Comparison of ENCODE assay signal across 10 cellular contexts in the genomic region with DNA sequence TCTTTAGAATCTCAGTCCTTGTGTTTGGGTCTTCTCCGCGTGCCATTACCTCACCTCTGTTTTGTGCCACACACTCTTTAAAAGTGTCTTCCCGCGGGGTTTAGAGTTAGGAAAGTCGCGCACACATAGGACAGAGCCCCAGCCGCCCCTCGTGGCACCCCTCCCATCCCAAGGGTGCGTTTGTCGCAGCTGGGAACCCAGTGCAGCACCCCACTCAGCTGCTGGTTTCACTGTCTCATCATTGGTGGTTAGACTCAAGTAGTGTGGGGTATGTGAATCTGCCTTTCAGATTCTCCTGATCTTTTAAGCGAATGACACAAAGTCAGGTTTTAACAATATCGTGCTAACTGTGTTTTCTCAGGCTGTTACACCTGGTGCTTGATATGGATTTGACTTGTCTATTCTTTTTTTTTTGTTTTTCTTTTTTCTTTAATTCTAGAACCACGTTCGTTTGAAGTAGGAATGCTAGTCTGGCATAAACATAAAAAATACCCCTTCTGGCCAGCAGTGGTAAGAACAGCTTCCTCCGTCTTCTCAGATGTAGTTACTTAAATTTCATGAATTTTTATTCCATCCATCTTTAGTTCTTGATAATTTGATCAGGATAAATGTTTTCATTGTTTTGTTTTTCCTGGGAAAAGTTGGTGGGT. TPM values are rescaled to one million over a fixed set of nuclear protein-coding genes. Genes with fewer than 3 reads are reported as not detected.
DNase-seq lines count a peak whose midpoint lies in the region; FAIRE-seq and TF ChIP-seq lines count a peak whose summit lies in the region.
"Had no signal": no experiment of that assay in that cellular context is flagged by ENCODE, and none has a peak within 500 bp of the region (broad histone marks: within the 10 kb centered on the region; RNA-seq: fewer than 3 reads in every experiment).

No MANE protein-coding gene starts in this region.

- DNase-seq in AG10803 (ENCODE audit: low read depth) = no peak
- DNase-seq in GM12891 (ENCODE audit: insufficient read length, low spot score) = no peak
- no peak for DNase-seq in glutamatergic neuron
- DNase-seq in NCI-H1694 (lab: John Stamatoyannopoulos, UW) = no peak
- no peak for DNase-seq in globus pallidus (ENCODE audit: low spot score)
- no peak for DNase-seq in NCI-H510A (lab: John Stamatoyannopoulos, UW)
- no peak for DNase-seq in NCI-H446 (lab: John Stamatoyannopoulos, UW)
- DNase-seq: EL; NK-92 treated with Interleukin-12 subunit alpha and Interleukin-12 subunit beta, amount 100 ng/mL, for 24 hours had no signal

- peak overlapping the region; percentile 18 for H3K4me3 Mint-ChIP-seq in glutamatergic neuron (ENCODE audit: unreplicated experiment)

- TF ChIP-seq POLR2A in GM12891 (IDR thresholded peaks at IDR 0.05; ENCODE audit: low read depth, low read length) = no peak

- TF ChIP-seq CTCF in AG10803 (conservative IDR thresholded peaks at IDR 0.05; ENCODE audit: low read length) (peak; percentile 41), VCaP (conservative IDR thresholded peaks at IDR 0.05) (peak; percentile 39; the same call in 1 of the 2 replicates), glutamatergic neuron (IDR thresholded peaks at IDR 0.05; ENCODE audit: partially characterized antibody, unreplicated experiment) (peak; percentile 57)

- H3K27ac ChIP-seq in VCaP = no peak overlapping the region

- peak; percentile 92 for FAIRE-seq in GM12891 (lab: Jason Lieb, UNC)

- no peak overlapping the region for H3K4me3 ChIP-seq in AG10803 (ENCODE audit: low read length)

- H3K27ac Mint-ChIP-seq in glutamatergic neuron (ENCODE audit: unreplicated experiment) = no peak overlapping the region

- H3K27me3 Mint-ChIP-seq in glutamatergic neuron (ENCODE audit: unreplicated experiment) = no peaks in the 10 kb centered on the region

- H3K9me3 Mint-ChIP-seq in glutamatergic neuron (ENCODE audit: unreplicated experiment) = peaks cover 2% of the 10 kb centered on the region

- peaks cover 25% of the 10 kb centered on the region for H3K4me1 Mint-ChIP-seq in glutamatergic neuron (ENCODE audit: low read depth, unreplicated experiment)

- H3K36me3 Mint-ChIP-seq in glutamatergic neuron (ENCODE audit: unreplicated experiment) = peaks cover 5% of the 10 kb centered on the region

TF ChIP-seq in GM12891, 5 proteins besides CTCF, POLR2A, EP300 and RAD21:
- no peak for TF ChIP-seq PAX5 (IDR thresholded peaks at IDR 0.05; ENCODE audit: insufficient read depth, low read length, severe bottlenecking)
- no peak for TF ChIP-seq POU2F2 (IDR thresholded peaks at IDR 0.05; ENCODE audit: low read depth, low read length)
- no peak for TF ChIP-seq POLR2AphosphoS5 (IDR thresholded peaks at IDR 0.05; ENCODE audit: low read depth, low read length)
- TF ChIP-seq TAF1 (IDR thresholded peaks at IDR 0.05; ENCODE audit: low read depth, low read length) = no peak
- TF ChIP-seq SPI1 (IDR thresholded peaks at IDR 0.05; ENCODE audit: low read depth, low read length) = no peak

RNA-seq across cellular contexts. Expression of gene NDUFS7, which starts 19.5 kb away (rescaled TPM):
- 82.3 TPM for polyA plus RNA-seq in GM12891 (2012; ENCODE audit: low read depth, missing spikeins)
- total RNA-seq in glutamatergic neuron (ENCODE audit: unreplicated experiment) = 123 TPM

RNA-seq across cellular contexts. Expression of gene GAMT, which starts 37.1 kb away (rescaled TPM):
- 28.0 TPM for polyA plus RNA-seq in GM12891 (2012; ENCODE audit: low read depth, missing spikeins)
- 17.9 TPM for total RNA-seq in glutamatergic neuron (ENCODE audit: unreplicated experiment)

RNA-seq across cellular contexts. Expression of gene DAZAP1, which starts 43.2 kb away (rescaled TPM):
- 73.3 TPM for polyA plus RNA-seq in GM12891 (2012; ENCODE audit: low read depth, missing spikeins)
- total RNA-seq in glutamatergic neuron (ENCODE audit: unreplicated experiment) = 135 TPM
